In the genomic region with DNA sequence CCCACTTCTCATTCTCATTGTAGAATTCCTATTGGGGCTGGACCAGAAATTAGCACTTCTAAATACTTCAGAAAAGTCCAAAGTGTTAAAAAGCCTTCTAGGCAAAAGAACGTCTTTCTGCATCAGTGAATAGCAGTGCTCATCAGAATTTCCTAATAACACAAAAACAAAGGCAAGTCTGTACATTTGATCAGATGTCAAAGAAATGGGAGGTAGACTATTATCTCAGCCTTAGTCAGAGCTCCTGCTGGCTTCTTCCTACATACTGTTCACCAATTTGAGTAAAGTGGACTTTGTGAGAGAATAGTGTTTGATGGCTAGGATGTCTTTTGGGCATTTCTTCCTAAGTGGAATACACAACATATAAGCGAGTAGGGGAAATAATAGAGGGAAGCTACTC, we compare ENCODE assay signal across 18 cellular contexts. TPM values are rescaled to one million over a fixed set of nuclear protein-coding genes. Genes with fewer than 3 reads are reported as not detected.
DNase-seq lines count a peak whose midpoint lies in the region; ATAC-seq, FAIRE-seq and TF ChIP-seq lines count a peak whose summit lies in the region.
"Had no signal": no experiment of that assay in that cellular context is flagged by ENCODE, and none has a peak within 500 bp of the region (broad histone marks: within the 10 kb centered on the region; RNA-seq: fewer than 3 reads in every experiment).

No MANE protein-coding gene starts in this region.

- H3K36me3 ChIP-seq in PC-3 (ENCODE audit: low read depth, low read length) = no peaks in the 10 kb centered on the region
- H3K36me3 ChIP-seq in mammary epithelial cell (ENCODE audit: insufficient read depth, low read length) = no peaks in the 10 kb centered on the region
- H3K36me3 ChIP-seq in keratinocyte (ENCODE audit: control insufficient read depth in 2 of 2, extremely low read depth in 1 of 2, insufficient read depth in 2 of 2, low read length in 2 of 2) = no peaks in the 10 kb centered on the region

- H3K27me3 ChIP-seq in PC-3 (ENCODE audit: low read length) = no peaks in the 10 kb centered on the region
- no peaks in the 10 kb centered on the region for H3K27me3 ChIP-seq in mammary epithelial cell (ENCODE audit: insufficient read depth, low read length)
- no peaks in the 10 kb centered on the region for H3K27me3 ChIP-seq in keratinocyte (ENCODE audit: control insufficient read depth, extremely low read depth, insufficient read depth, low read length)

- H3K9me1 ChIP-seq in keratinocyte (ENCODE audit: control insufficient read depth, extremely low read depth, insufficient read depth, low read length) = no peaks in the 10 kb centered on the region

- POLR2A ChIA-PET in PC-3 (lab: Charles Lee; ENCODE audit: unreplicated experiment) = no interaction called here

- H3K4me3 ChIP-seq in PC-3 (ENCODE audit: low read length) (no peak overlapping the region), mammary epithelial cell (replicated peaks in 1 of 3; ENCODE audit: insufficient read depth in 1 of 3, low read depth in 2 of 3, low read length in 3 of 3) (no peak overlapping the region), keratinocyte (ENCODE audit: control insufficient read depth in 2 of 3, extremely low read depth in 1 of 3, insufficient read depth in 2 of 3, low read depth in 1 of 3, low read length in 3 of 3) (no peak overlapping the region)
- H3K4me3 ChIP-seq: GM23338 had no signal

- H3K9me3 ChIP-seq in PC-3 (ENCODE audit: low read length) (no peaks in the 10 kb centered on the region), mammary epithelial cell (replicated peaks; ENCODE audit: insufficient read depth, low read length) (peaks cover 8% of the 10 kb centered on the region), keratinocyte (ENCODE audit: control insufficient read depth, low read depth, low read length) (peaks cover 2% of the 10 kb centered on the region)

- TF ChIP-seq CTCF in PC-3 (conservative IDR thresholded peaks at IDR 0.05; ENCODE audit: low read depth, low read length) (no peak), mammary epithelial cell (conservative IDR thresholded peaks at IDR 0.05 in 1 of 2, IDR thresholded peaks at IDR 0.05 in 1 of 2; ENCODE audit: extremely low read depth in 1 of 2, insufficient read depth in 1 of 2, low read depth in 1 of 2, low read length in 2 of 2) (no peak), keratinocyte (optimal IDR thresholded peaks at IDR 0.05 in 1 of 3, IDR thresholded peaks at IDR 0.05 in 1 of 3, conservative IDR thresholded peaks at IDR 0.05 in 1 of 3; ENCODE audit: extremely low read depth in 1 of 3, insufficient read depth in 2 of 3, low read length in 3 of 3) (no peak)

- H4K20me1 ChIP-seq in PC-3 (ENCODE audit: low read length) = no peaks in the 10 kb centered on the region
- no peaks in the 10 kb centered on the region for H4K20me1 ChIP-seq in mammary epithelial cell (ENCODE audit: insufficient read depth, low read length)
- H4K20me1 ChIP-seq in keratinocyte (ENCODE audit: control insufficient read depth, extremely low read depth, insufficient read depth, low read length) = no peaks in the 10 kb centered on the region

- DNase-seq in HCEC 1CT = peak; percentile 23
- peak; percentile 5 for DNase-seq in PC-3
- DNase-seq in mammary epithelial cell = peak; percentile 88
- DNase-seq in keratinocyte (ENCODE audit: low read depth, low spot score) = no peak
- no peak for DNase-seq in midbrain (lab: John Stamatoyannopoulos, UW)
- DNase-seq in caudate nucleus (lab: John Stamatoyannopoulos, UW) = no peak
- DNase-seq: CD8-positive, alpha-beta T cell; COR-L47; DND-41; GF-D8; H9 had no signal

- WGBS in mammary epithelial cell (ENCODE audit: low coverage, missing lambda C conversion rate) = 31% methylated on average over 2 of the region's 2 CpGs

- no peak overlapping the region for H3K4me2 ChIP-seq in PC-3 (ENCODE audit: low read length)
- peak overlapping the region; percentile 54 for H3K4me2 ChIP-seq in mammary epithelial cell (ENCODE audit: insufficient read depth, low read depth, low read length)
- no peak overlapping the region for H3K4me2 ChIP-seq in keratinocyte (ENCODE audit: control insufficient read depth, extremely low read depth, insufficient read depth, low read depth, low read length)
- H3K4me2 ChIP-seq: GM23338 had no signal

- H3K79me2 ChIP-seq in PC-3 (ENCODE audit: low read length) (no peaks in the 10 kb centered on the region), mammary epithelial cell (ENCODE audit: insufficient read depth, low read length) (no peaks in the 10 kb centered on the region), keratinocyte (ENCODE audit: control insufficient read depth, insufficient read depth, low read length) (no peaks in the 10 kb centered on the region)

- FAIRE-seq in keratinocyte (lab: Jason Lieb, UNC) = peak; percentile 96
- FAIRE-seq: A204.1, D721Med had no signal

- CTCF ChIA-PET in PC-3 (lab: Charles Lee) (no interaction called here), mammary epithelial cell (lab: Charles Lee; ENCODE audit: low non-redundant PET) (interaction anchor here (0.6 kb wide), 1 partner anchor 18 kb away, joined by 27 read pairs; no protein-coding TSS in a partner anchor)

- no TSS peak for BruUV-seq in PC-3 (replicated peaks; lab: Mats Ljungman, UMichigan)
- no TSS peak for BruUV-seq in mammary epithelial cell (replicated peaks; lab: Mats Ljungman, UMichigan)

- H3K4me1 ChIP-seq in PC-3 (ENCODE audit: insufficient read depth, low read length) (no peaks in the 10 kb centered on the region), mammary epithelial cell (ENCODE audit: insufficient read depth, low read length) (peaks cover 43% of the 10 kb centered on the region), keratinocyte (ENCODE audit: control insufficient read depth, extremely low read depth, insufficient read depth, low read length) (peaks cover 29% of the 10 kb centered on the region)

- no peaks in the 10 kb centered on the region for H3F3A ChIP-seq in PC-3 (ENCODE audit: low read length, unreplicated experiment)

- H3K9ac ChIP-seq in PC-3 (ENCODE audit: low read length) = no peak overlapping the region
- H3K9ac ChIP-seq in mammary epithelial cell (ENCODE audit: insufficient read depth, low read length) = no peak overlapping the region
- no peak overlapping the region for H3K9ac ChIP-seq in keratinocyte (ENCODE audit: control insufficient read depth, extremely low read depth, insufficient read depth, low read length)

- ATAC-seq in PC-3 = no peak
- ATAC-seq in GM21390 (IDR thresholded peaks at IDR 0.05; ENCODE audit: unreplicated experiment) = no peak
- ATAC-seq in GM19023 (IDR thresholded peaks at IDR 0.05; ENCODE audit: unreplicated experiment) = no peak
- ATAC-seq: CD8-positive, alpha-beta T cell; GM23338 had no signal

- dilution Hi-C loops in mammary epithelial cell (cut with HindIII; ENCODE audit: low sequenced_read_pairs) = no loop called here
- dilution Hi-C loops in keratinocyte (cut with MboI; ENCODE audit: extremely low pct_ligation_motif_present, low sequenced_read_pairs) = no loop called here

- no peaks in the 10 kb centered on the region for H3K9me2 ChIP-seq in PC-3 (replicated peaks; ENCODE audit: low read length)

- H2AFZ ChIP-seq in PC-3 (ENCODE audit: low read length) (no peak overlapping the region), mammary epithelial cell (ENCODE audit: low read depth, low read length) (no peak overlapping the region), keratinocyte (ENCODE audit: control insufficient read depth, low read length) (no peak overlapping the region)
- H2AFZ ChIP-seq: GM23338 had no signal

- H3K27ac ChIP-seq in PC-3 (ENCODE audit: low read length) (no peak overlapping the region), mammary epithelial cell (ENCODE audit: insufficient read depth, low read depth, low read length) (peak overlapping the region; percentile 68), keratinocyte (ENCODE audit: control insufficient read depth, insufficient read depth, low read length) (no peak overlapping the region), caudate nucleus (ENCODE audit: low read depth, low read length) (no peak overlapping the region)

- in situ Hi-C loops in mammary epithelial cell (cut with MboI; ENCODE audit: low sequenced_read_pairs in 2 of 2) = no loop called here

- intact Hi-C loops in PC-3 (cut with micrococcal nuclease) (no loop called here), mammary epithelial cell (cut with micrococcal nuclease) (no loop called here)

RNA-seq across cellular contexts. Expression of a gene that starts 48.7 kb away (rescaled TPM):
- total RNA-seq in PC-3 (2014; rRNA removed) (not detected in 2 replicates), mammary epithelial cell (not detected)
- polyA plus RNA-seq in mammary epithelial cell (not detected), keratinocyte (not detected in 3 replicates)
- polyA minus RNA-seq in mammary epithelial cell (not detected), keratinocyte (not detected in 3 replicates)
- polyA plus RNA-seq in keratinocyte (2011; ENCODE audit: low read depth) = not detected
- not detected in 2 replicates for polyA plus RNA-seq in keratinocyte (2011; cell fraction: cytosol; rRNA removed)
- polyA plus RNA-seq in keratinocyte (2011; cell fraction: nucleus; rRNA removed) = not detected in 2 replicates
- polyA plus RNA-seq in keratinocyte (2012; ENCODE audit: low replicate concordance) = not detected in 2 replicates
- not detected for polyA minus RNA-seq in keratinocyte (2011; cell fraction: cytosol; rRNA and poly(A)+ RNA removed)
- not detected in 2 replicates for polyA minus RNA-seq in keratinocyte (2011; cell fraction: nucleus; rRNA and poly(A)+ RNA removed)
- total RNA-seq: CD8-positive, alpha-beta T cell had no signal
- polyA plus RNA-seq: BJ, CD14-positive monocyte had no signal

Comparison
In these comparisons a context has a peak if more than half of its experiments do, and no peak if none do; other contexts are left out.
1. DNase-seq: peak in HCEC 1CT (single experiment), PC-3 (single experiment) and mammary epithelial cell (single experiment); none in keratinocyte (single experiment), midbrain (single experiment) and caudate nucleus (0 of 61).